Comparison of ENCODE assay signal across 8 cellular contexts in genomic region chr17:7214300-7215135, GRCh38. TPM values are rescaled to one million over a fixed set of nuclear protein-coding genes. Genes with fewer than 3 reads are reported as not detected.
DNase-seq lines count a peak whose midpoint lies in the region; ATAC-seq and TF ChIP-seq lines count a peak whose summit lies in the region.

No MANE protein-coding gene starts in this region.

- ATAC-seq in HG02852 (IDR thresholded peaks at IDR 0.05; ENCODE audit: unreplicated experiment) (peak; percentile 73), heart left ventricle (peak; percentile 89 to 92 (median 90))

- H3K9ac ChIP-seq in adipocyte (ENCODE audit: low read length): peak overlapping the region; percentile 66

- H3K36me3 ChIP-seq in adipocyte (ENCODE audit: control insufficient read depth, insufficient read depth, low read length, severe bottlenecking) (no peaks in the 10 kb centered on the region), heart left ventricle (no peaks in the 10 kb centered on the region)

- H3K4me3 ChIP-seq in adipocyte (ENCODE audit: low read length): peak overlapping the region; percentile 82
- peak overlapping the region; percentile 19 to 77 (median 64) for H3K4me3 ChIP-seq in heart left ventricle

- peak overlapping the region; percentile 98 for H3K27ac Mint-ChIP-seq in type B pancreatic cell

- 0 to 1% (median 0%) methylated on average over 40 to 45 of the region's 45 CpGs for WGBS in heart left ventricle, 4 donors

- H3K4me3 Mint-ChIP-seq in type B pancreatic cell: peak overlapping the region; percentile 95

- intact Hi-C loops in heart left ventricle (cut with DNase I): loop anchor here in 2 of 10 donors (5.0 kb wide), 2 partner anchors 33 to 93 kb away; partner anchors contain the start of gene EIF5A (in 1 of the 2)
- intact Hi-C loops in posterior cingulate gyrus (cut with DNase I): no loop called here

- no peaks in the 10 kb centered on the region for H3K27me3 ChIP-seq in adipocyte (replicated peaks; ENCODE audit: control insufficient read depth, insufficient read depth, low read length)
- H3K27me3 ChIP-seq in heart left ventricle: no peaks in the 10 kb centered on the region

- H3K9me3 ChIP-seq in adipocyte (ENCODE audit: control insufficient read depth, low read length): no peaks in the 10 kb centered on the region
- H3K9me3 ChIP-seq in heart left ventricle: no peaks in the 10 kb centered on the region

- H3K4me1 ChIP-seq in adipocyte (ENCODE audit: control insufficient read depth, insufficient read depth, low read length) (peaks cover 39% of the 10 kb centered on the region), heart left ventricle (peaks cover 0 to 67% (median 45%) of the 10 kb centered on the region in 12 donors)

- TF ChIP-seq POLR2A in heart left ventricle (IDR thresholded peaks at IDR 0.05): no peak

- H3K27ac ChIP-seq in heart left ventricle: peak overlapping the region in 11 of 12 donors; percentile 44 to 99 (median 70)

- TF ChIP-seq CTCF in GM12874 (IDR thresholded peaks at IDR 0.05; ENCODE audit: insufficient read depth, low read depth, low read length) (peak; percentile 56), heart left ventricle (IDR thresholded peaks at IDR 0.05) (peak; percentile 24 to 72 (median 48)), type B pancreatic cell (conservative IDR thresholded peaks at IDR 0.05) (peak; percentile 74)

- peak; percentile 94 for DNase-seq in NCI-H1436 treated with DMSO at 0.1 percent for 48 hours (lab: John Stamatoyannopoulos, UW)
- peak; percentile 97 for DNase-seq in SW480 (ENCODE audit: low spot score)
- DNase-seq in adipocyte (ENCODE audit: low read depth): peak; percentile 98
- DNase-seq in heart left ventricle: peak; percentile 98 to 100 (median 99)
- peak; percentile 91 to 100 (median 98) for DNase-seq in posterior cingulate gyrus
- peak; percentile 100 for DNase-seq in type B pancreatic cell (ENCODE audit: extremely low spot score, unreplicated experiment)

- peaks cover 56% of the 10 kb centered on the region for H3K4me1 Mint-ChIP-seq in type B pancreatic cell (ENCODE audit: unreplicated experiment)

- peaks cover 33% of the 10 kb centered on the region for H3K27me3 Mint-ChIP-seq in type B pancreatic cell

- H3K36me3 Mint-ChIP-seq in type B pancreatic cell: peaks cover 5% of the 10 kb centered on the region

- no peaks in the 10 kb centered on the region for H3K9me3 Mint-ChIP-seq in type B pancreatic cell

RNA-seq across cellular contexts. Expression of gene DLG4, which starts 5.1 kb away (rescaled TPM):
- total RNA-seq in heart left ventricle: 10 to 100 TPM; 12.0 to 24.3 (median 16.6) TPM
- 10 to 100 TPM in 1 of 2 donors, 1 to 10 TPM in 1; 5.3 to 15.5 TPM for polyA plus RNA-seq in heart left ventricle
- 7.8 and 46.1 TPM in 2 replicates for total RNA-seq in type B pancreatic cell (ENCODE audit: low replicate concordance)

RNA-seq across cellular contexts. Expression of gene ACADVL, which starts 5.2 kb away (rescaled TPM):
- total RNA-seq in heart left ventricle (1,000 to 10,000 TPM in 7 of 9 donors, 100 to 1,000 TPM in 2; 874 to 2,110 (median 1,385) TPM), type B pancreatic cell (ENCODE audit: low replicate concordance) (573 and 617 TPM in 2 replicates)
- polyA plus RNA-seq in heart left ventricle: 1,000 to 10,000 TPM in 1 of 2 donors, 100 to 1,000 TPM in 1; 601 to 2,758 TPM

RNA-seq across cellular contexts. Expression of gene DVL2, which starts 19.8 kb away (rescaled TPM):
- total RNA-seq in heart left ventricle (10 to 100 TPM; 14.0 to 28.6 (median 17.8) TPM), type B pancreatic cell (ENCODE audit: low replicate concordance) (62.8 and 93.9 TPM in 2 replicates)
- polyA plus RNA-seq in heart left ventricle: 10 to 100 TPM; 13.0 to 15.6 TPM

RNA-seq across cellular contexts. Expression of gene PHF23, which starts 24.7 kb away (rescaled TPM):
- total RNA-seq in heart left ventricle (10 to 100 TPM; 19.1 to 36.7 (median 23.0) TPM), type B pancreatic cell (ENCODE audit: low replicate concordance) (42.8 and 61.1 TPM in 2 replicates)
- 10 to 100 TPM; 13.7 to 31.8 TPM for polyA plus RNA-seq in heart left ventricle

RNA-seq across cellular contexts. Expression of gene GABARAP, which starts 27.7 kb away (rescaled TPM):
- total RNA-seq in heart left ventricle: 100 to 1,000 TPM; 293 to 591 (median 491) TPM
- polyA plus RNA-seq in heart left ventricle: 100 to 1,000 TPM; 580 to 674 TPM
- total RNA-seq in type B pancreatic cell (ENCODE audit: low replicate concordance): 478 and 570 TPM in 2 replicates

Comparison
In these comparisons a context has a peak if more than half of its experiments do, and no peak if none do; other contexts are left out.
1. Peak in every context shown above with its lines: DNase-seq, ATAC-seq, H3K4me3 ChIP-seq and H3K27ac ChIP-seq.